Comparison of ENCODE assay signal across 11 cellular contexts in the genomic region with DNA sequence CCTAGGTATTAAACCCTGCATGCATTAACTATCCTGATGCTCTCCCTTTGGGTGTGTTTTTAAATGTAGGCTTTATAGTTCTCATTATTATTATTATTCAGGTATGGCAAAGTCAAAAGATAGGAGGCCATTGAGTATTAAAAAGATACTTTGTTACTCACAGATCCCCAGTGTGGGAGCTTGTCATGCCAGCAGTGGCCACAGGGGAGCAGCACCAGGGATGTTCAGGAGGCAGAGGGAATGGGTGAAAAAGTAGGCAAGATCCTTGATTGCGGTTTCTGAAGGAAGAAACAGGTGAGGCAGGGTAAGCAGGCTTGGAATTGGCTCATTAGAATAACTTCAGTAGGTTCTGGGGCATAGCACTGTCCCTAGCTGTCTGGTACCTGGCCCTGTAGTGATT.
DNase-seq lines count a peak whose midpoint lies in the region; ATAC-seq and TF ChIP-seq lines count a peak whose summit lies in the region.
"Had no signal": no experiment of that assay in that cellular context is flagged by ENCODE, and none has a peak within 500 bp of the region (broad histone marks: within the 10 kb centered on the region; RNA-seq: fewer than 3 reads in every experiment).

No MANE protein-coding gene starts in this region.

- no peak overlapping the region for H3K9ac ChIP-seq in mesenchymal stem cell (ENCODE audit: low read length)

- H2BK5ac ChIP-seq in mesenchymal stem cell (ENCODE audit: low read depth, low read length, poor library complexity, severe bottlenecking), result no peak overlapping the region

- H3K36me3 ChIP-seq in mesenchymal stem cell (ENCODE audit: control insufficient read depth in 1 of 2, insufficient read depth in 2 of 2, low read depth in 1 of 2, low read length in 2 of 2), result no peaks in the 10 kb centered on the region
- H3K36me3 ChIP-seq: left lung had no signal

- no peak overlapping the region for H4K91ac ChIP-seq in mesenchymal stem cell (ENCODE audit: low read length)

- peaks cover 4% of the 10 kb centered on the region for H3K9me3 ChIP-seq in mesenchymal stem cell (ENCODE audit: control insufficient read depth, low read length)

- peak; percentile 57; the same call in 2 of the 3 replicates for TF ChIP-seq CTCF in GM12872 (IDR thresholded peaks at IDR 0.05; ENCODE audit: insufficient read depth, low read depth, low read length)
- TF ChIP-seq CTCF in glutamatergic neuron (IDR thresholded peaks at IDR 0.05; ENCODE audit: partially characterized antibody, unreplicated experiment), result peak; percentile 63

- H3K9me3 Mint-ChIP-seq in glutamatergic neuron (ENCODE audit: unreplicated experiment), result no peaks in the 10 kb centered on the region

- no peak overlapping the region for H3K14ac ChIP-seq in mesenchymal stem cell (ENCODE audit: low read length in 2 of 2)

- no peak for ATAC-seq in GM19397 (IDR thresholded peaks at IDR 0.05; ENCODE audit: unreplicated experiment)
- ATAC-seq in GM21717 (IDR thresholded peaks at IDR 0.05; ENCODE audit: unreplicated experiment), result no peak
- ATAC-seq: activated CD4-positive, CD25-positive, alpha-beta regulatory T cell treated with anti-CD3 and anti-CD28 coated beads, Interleukin-2, amount 50 U/mL, for 24 hours; left lung had no signal

- no peak overlapping the region for H4K8ac ChIP-seq in mesenchymal stem cell (ENCODE audit: low read length)

- H2BK120ac ChIP-seq in mesenchymal stem cell (ENCODE audit: low read depth, low read length), result no peak overlapping the region

- H3K4me2 ChIP-seq in mesenchymal stem cell (ENCODE audit: low read length, poor library complexity, severe bottlenecking), result no peak overlapping the region

- WGBS in mesenchymal stem cell, result 75% methylated on average over 1 of the region's 1 CpG

- H3K79me1 ChIP-seq in mesenchymal stem cell (replicated peaks; ENCODE audit: low read length, poor library complexity, severe bottlenecking), result no peaks in the 10 kb centered on the region

- H2BK12ac ChIP-seq in mesenchymal stem cell (ENCODE audit: low read length in 2 of 2), result no peak overlapping the region

- peak; percentile 26 for DNase-seq in AG08396 (ENCODE audit: low spot score)
- DNase-seq in RKO (ENCODE audit: low spot score), result peak; percentile 4
- peak; percentile 31 for DNase-seq in glutamatergic neuron
- no peak for DNase-seq in mesenchymal stem cell
- DNase-seq in H4 (ENCODE audit: low spot score), result no peak
- DNase-seq: left lung had no signal

- H3K36me3 Mint-ChIP-seq in glutamatergic neuron (ENCODE audit: unreplicated experiment), result peaks cover 15% of the 10 kb centered on the region
- H3K36me3 Mint-ChIP-seq: activated naive CD4-positive, alpha-beta T cell treated with anti-CD3 and anti-CD28 coated beads, Interleukin-2, amount 50 U/mL, for 24 hours had no signal

- no peak overlapping the region for H3K27ac ChIP-seq in mesenchymal stem cell (ENCODE audit: low read length, poor library complexity, severe bottlenecking)
- H3K27ac ChIP-seq: left lung had no signal

- peaks cover 0 to 21% of the 10 kb centered on the region in 2 experiments for H3K27me3 ChIP-seq in mesenchymal stem cell (ENCODE audit: control insufficient read depth in 1 of 2, insufficient read depth in 1 of 2, low read length in 2 of 2)

- H2AFZ ChIP-seq in mesenchymal stem cell (ENCODE audit: low read depth, low read length), result no peak overlapping the region

- H3K4ac ChIP-seq in mesenchymal stem cell (ENCODE audit: low read depth in 1 of 2, low read length in 2 of 2), result no peak overlapping the region

- H3K4me1 ChIP-seq in mesenchymal stem cell (ENCODE audit: control insufficient read depth, insufficient read depth, low read depth, low read length), result no peaks in the 10 kb centered on the region
- H3K4me1 ChIP-seq: left lung had no signal

- H2BK15ac ChIP-seq in mesenchymal stem cell (ENCODE audit: low read depth, poor library complexity, severe bottlenecking), result no peak overlapping the region

- H2AK5ac ChIP-seq in mesenchymal stem cell (ENCODE audit: low read length, severe bottlenecking), result no peak overlapping the region

- H3K27me3 Mint-ChIP-seq in glutamatergic neuron (ENCODE audit: unreplicated experiment), result peaks cover 1% of the 10 kb centered on the region

- no peak overlapping the region for H3K27ac Mint-ChIP-seq in glutamatergic neuron (ENCODE audit: unreplicated experiment)
- H3K27ac Mint-ChIP-seq: activated naive CD4-positive, alpha-beta T cell treated with anti-CD3 and anti-CD28 coated beads, Interleukin-2, amount 50 U/mL, for 24 hours had no signal

- no peaks in the 10 kb centered on the region for H3K4me1 Mint-ChIP-seq in glutamatergic neuron (ENCODE audit: low read depth, unreplicated experiment)
- H3K4me1 Mint-ChIP-seq: activated naive CD4-positive, alpha-beta T cell treated with anti-CD3 and anti-CD28 coated beads, Interleukin-2, amount 50 U/mL, for 24 hours had no signal

- H3K18ac ChIP-seq in mesenchymal stem cell (ENCODE audit: low read depth in 1 of 2, low read length in 2 of 2), result no peak overlapping the region

- H3K4me3 Mint-ChIP-seq in glutamatergic neuron (ENCODE audit: unreplicated experiment), result no peak overlapping the region
- H3K4me3 Mint-ChIP-seq: activated naive CD4-positive, alpha-beta T cell treated with anti-CD3 and anti-CD28 coated beads, Interleukin-2, amount 50 U/mL, for 24 hours had no signal

- H3K23ac ChIP-seq in mesenchymal stem cell (ENCODE audit: low read length in 2 of 2), result no peak overlapping the region

- H3K4me3 ChIP-seq in mesenchymal stem cell (ENCODE audit: insufficient read depth in 1 of 2, low read depth in 1 of 2, low read length in 2 of 2), result no peak overlapping the region
- H3K4me3 ChIP-seq: left lung had no signal

Comparison
In these comparisons a context has a peak if more than half of its experiments do, and no peak if none do; other contexts are left out.
1. DNase-seq: peak in AG08396 (single experiment), RKO (single experiment) and glutamatergic neuron (single experiment); none in mesenchymal stem cell (single experiment) and H4 (single experiment).